In genomic region chr5:143499480-143500114, GRCh38 we compare ENCODE assay signal across 1 cellular context.
TF ChIP-seq lines count a peak whose summit lies in the region.

No MANE protein-coding gene starts in this region.

TF ChIP-seq in H1, 55 proteins besides CTCF, POLR2A, EP300 and RAD21:
- TF ChIP-seq SP1 (IDR thresholded peaks at IDR 0.05; ENCODE audit: low read depth, low read length) (no peak), RNF2 (IDR thresholded peaks at IDR 0.05; ENCODE audit: borderline replicate concordance, low read depth, low read length, missing control alignments, poor library complexity, severe bottlenecking) (no peak), CBX8 (IDR thresholded peaks at IDR 0.05; ENCODE audit: borderline replicate concordance, low read depth, low read length) (no peak), POLR2AphosphoS5 (IDR thresholded peaks at IDR 0.05; ENCODE audit: low read depth, low read length) (no peak)
